In genomic region chr7:38310601-38311057, GRCh38 we compare ENCODE assay signal across 8 cellular contexts.
A peak's percentile ranks its signal among the peaks of the same experiment; 100 is the strongest.
DNase-seq lines count a peak whose midpoint lies in the region; ATAC-seq and FAIRE-seq lines count a peak whose summit lies in the region.

No MANE protein-coding gene starts in this region.

- H3K9me3 ChIP-seq in small intestine (ENCODE audit: control insufficient read depth, low read depth) = no peaks in the 10 kb centered on the region

- in situ Hi-C loops in G401 (cut with HindIII; ENCODE audit: low sequenced_read_pairs) = no loop called here

- WGBS in small intestine, 3 donors = 44 to 59% (median 51%) methylated on average over 5 of the region's 5 CpGs

- no peak for FAIRE-seq in small intestine (lab: Jason Lieb, UNC)

- DNase-seq in NCI-H1092 treated with DMSO at 0.1 percent for 48 hours (lab: John Stamatoyannopoulos, UW) = peak; percentile 17
- DNase-seq in NCI-H1092 (lab: John Stamatoyannopoulos, UW) = no peak
- peak; percentile 25 for DNase-seq in UCSD-AML1 (lab: John Stamatoyannopoulos, UW; ENCODE audit: unreplicated experiment)
- peak; percentile 84 for DNase-seq in Right ventricle myocardium superior
- no peak for DNase-seq in small intestine
- no peak for DNase-seq in G401 (ENCODE audit: low spot score)
- no peak for DNase-seq in HT-29 (ENCODE audit: low spot score)

- no peaks in the 10 kb centered on the region for H3K27me3 ChIP-seq in small intestine (ENCODE audit: control insufficient read depth in 2 of 2, insufficient read depth in 2 of 2, low read length in 2 of 2)

- H3K4me3 ChIP-seq in small intestine (ENCODE audit: low read depth in 1 of 2, low read length in 2 of 2) = no peak overlapping the region

- ATAC-seq in Right ventricle myocardium superior (ENCODE audit: poor library complexity) (peak; percentile 67), HG02571 (IDR thresholded peaks at IDR 0.05; ENCODE audit: unreplicated experiment) (no peak)

- H3K36me3 ChIP-seq in small intestine (ENCODE audit: control insufficient read depth in 2 of 2, insufficient read depth in 2 of 2, low read length in 2 of 2) = no peaks in the 10 kb centered on the region

- peak overlapping the region; percentile 15 to 35 for H3K27ac ChIP-seq in small intestine (ENCODE audit: low read depth in 1 of 2, low read length in 1 of 2)

- intact Hi-C loops in Right ventricle myocardium superior (cut with DNase I) = loop anchor here (10.0 kb wide), 1 partner anchor 206 kb away; no protein-coding TSS in a partner anchor

- peaks cover 0 to 5% of the 10 kb centered on the region in 2 donors for H3K4me1 ChIP-seq in small intestine (ENCODE audit: control insufficient read depth in 2 of 2, insufficient read depth in 1 of 2, low read depth in 1 of 2, low read length in 1 of 2)

Comparison
In these comparisons a context has a peak if more than half of its experiments do, and no peak if none do; other contexts are left out.
1. DNase-seq: peak in NCI-H1092 treated with DMSO at 0.1 percent for 48 hours (single experiment), UCSD-AML1 (single experiment) and Right ventricle myocardium superior (single experiment); none in NCI-H1092 (single experiment), small intestine (single experiment), G401 (single experiment) and HT-29 (single experiment).